Comparison of ENCODE assay signal across 20 cellular contexts in the genomic region with DNA sequence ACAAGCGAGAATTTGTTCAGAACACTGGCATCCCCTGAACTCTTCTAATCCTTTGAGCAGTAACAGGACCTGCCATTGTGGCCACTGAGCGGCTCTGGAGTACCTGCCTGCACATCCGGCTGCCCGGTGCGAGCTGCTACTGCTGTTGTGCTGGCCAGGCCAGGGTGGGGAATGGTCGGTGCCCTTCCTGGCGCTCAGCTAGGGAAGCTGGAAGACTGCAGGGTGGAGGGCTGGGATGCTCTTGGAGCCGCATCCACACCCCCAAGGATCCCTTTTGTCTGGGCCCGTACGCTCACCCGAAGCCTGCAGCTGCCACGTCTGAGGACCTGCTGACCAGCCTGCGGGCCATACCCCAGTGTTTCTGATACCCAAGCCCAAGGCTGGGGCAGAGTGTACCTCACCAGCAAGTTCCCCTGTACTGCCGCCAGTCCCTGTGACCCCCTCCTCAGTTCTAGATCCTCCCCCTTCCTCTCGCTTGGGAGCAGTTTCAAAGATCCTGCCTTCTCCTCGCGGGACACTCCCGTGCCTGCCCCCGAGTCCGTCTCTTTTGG. TPM values are rescaled to one million over a fixed set of nuclear protein-coding genes. Genes with fewer than 3 reads are reported as not detected.
DNase-seq lines count a peak whose midpoint lies in the region; ATAC-seq, FAIRE-seq and TF ChIP-seq lines count a peak whose summit lies in the region.
"Had no signal": no experiment of that assay in that cellular context is flagged by ENCODE, and none has a peak within 500 bp of the region (broad histone marks: within the 10 kb centered on the region; RNA-seq: fewer than 3 reads in every experiment).

No MANE protein-coding gene starts in this region.

- H3K4me3 Mint-ChIP-seq in MCF 10A (ENCODE audit: unreplicated experiment) (no peak overlapping the region), WTC11 (no peak overlapping the region), mesothelial cell of epicardium (no peak overlapping the region), CD14-positive monocyte (no peak overlapping the region)

- H3K4me1 Mint-ChIP-seq in MCF 10A (ENCODE audit: insufficient read depth, unreplicated experiment) (peaks cover 3% of the 10 kb centered on the region), WTC11 (peaks cover 12% of the 10 kb centered on the region), mesothelial cell of epicardium (peaks cover 12% of the 10 kb centered on the region), CD14-positive monocyte (peaks cover 7% of the 10 kb centered on the region)

- H3K4me3 ChIP-seq in breast epithelium (no peak overlapping the region), pancreas (no peak overlapping the region)
- H3K4me3 ChIP-seq: A549; BLaER1 treated with 17β-estradiol and CSF1 and Interleukin-3, amounts not matched to agents 10 nM and 100 nM; GM23248; K562 had no signal

- intact Hi-C loops in breast epithelium (cut with DNase I; ENCODE audit: low total_unique reads), result loop anchor here (10.0 kb wide), 1 partner anchor 143 kb away; no protein-coding TSS in a partner anchor
- intact Hi-C loops in MCF 10A (cut with micrococcal nuclease), result no loop called here
- intact Hi-C loops in CD14-positive monocyte (cut with micrococcal nuclease), result loop anchor here (10.0 kb wide), 1 partner anchor 313 kb away; no protein-coding TSS in a partner anchor
- intact Hi-C loops in pancreas (cut with DNase I), result loop anchor here in 2 of 3 donors (10.0 kb wide), 2 partner anchors 133 to 313 kb away; no protein-coding TSS in a partner anchor

- CTCF ChIA-PET in MCF 10A (lab: Yijun Ruan, JAX), result interaction anchor here (0.6 to 0.7 kb wide), 3 partner anchors 130 to 194 kb away, joined by 3 read pairs; no protein-coding TSS in a partner anchor
- CTCF ChIA-PET in WTC11 (lab: Charles Lee), result no interaction called here

- no peaks in the 10 kb centered on the region for H3K9me3 Mint-ChIP-seq in MCF 10A (ENCODE audit: unreplicated experiment)
- H3K9me3 Mint-ChIP-seq in WTC11, result no peaks in the 10 kb centered on the region
- no peaks in the 10 kb centered on the region for H3K9me3 Mint-ChIP-seq in mesothelial cell of epicardium
- H3K9me3 Mint-ChIP-seq in CD14-positive monocyte, result peaks cover 0 to 5% (median 0%) of the 10 kb centered on the region in 7 donors

- WGBS in pancreas, 2 donors, result 91 to 92% methylated on average over 20 of the region's 20 CpGs

- no peak for FAIRE-seq in pancreas (lab: Jason Lieb, UNC)
- FAIRE-seq: A549, G401.6, HTR-8/SVneo, K562 had no signal

- POLR2A ChIA-PET in MCF 10A (lab: Yijun Ruan, JAX) (no interaction called here), WTC11 (lab: Charles Lee) (no interaction called here)

- no TSS peak for BruUV-seq in MCF 10A (replicated peaks; lab: Mats Ljungman, UMichigan)

- ATAC-seq in WTC11, result no peak; the same call in 1 of the 2 replicates
- ATAC-seq in pancreas, result no peak
- ATAC-seq: K562 had no signal

- H3K27ac ChIP-seq in breast epithelium (peak overlapping the region; percentile 17 to 43), substantia nigra (ENCODE audit: low read depth, low read length, poor library complexity, severe bottlenecking) (peak overlapping the region; percentile 10), pancreas (no peak overlapping the region)
- H3K27ac ChIP-seq: A549; BLaER1 treated with 17β-estradiol and CSF1 and Interleukin-3, amounts not matched to agents 10 nM and 100 nM; GM23248; HL-60 had no signal

- H3K27me3 Mint-ChIP-seq in MCF 10A (ENCODE audit: insufficient read depth, unreplicated experiment), result no peaks in the 10 kb centered on the region
- H3K27me3 Mint-ChIP-seq in WTC11 (ENCODE audit: low read depth), result no peaks in the 10 kb centered on the region
- H3K27me3 Mint-ChIP-seq in mesothelial cell of epicardium (ENCODE audit: low read depth), result no peaks in the 10 kb centered on the region
- H3K27me3 Mint-ChIP-seq in CD14-positive monocyte (ENCODE audit: low read depth in 3 of 3), result peaks cover 0 to 7% (median 0%) of the 10 kb centered on the region in 3 donors

- TF ChIP-seq POLR2A in breast epithelium (IDR thresholded peaks at IDR 0.05), result no peak

- TF ChIP-seq CTCF in breast epithelium (IDR thresholded peaks at IDR 0.05) (no peak), MCF 10A (IDR thresholded peaks at IDR 0.05; ENCODE audit: unreplicated experiment) (no peak), WTC11 (IDR thresholded peaks at IDR 0.05) (no peak), mesothelial cell of epicardium (IDR thresholded peaks at IDR 0.05; ENCODE audit: unreplicated experiment) (no peak), CD14-positive monocyte (IDR thresholded peaks at IDR 0.05) (no peak), pancreas (IDR thresholded peaks at IDR 0.05) (no peak)

- H3K36me3 ChIP-seq in breast epithelium (no peaks in the 10 kb centered on the region), pancreas (peaks cover 2 to 11% (median 4%) of the 10 kb centered on the region in 3 donors)

- H3K27me3 ChIP-seq in breast epithelium (no peaks in the 10 kb centered on the region), pancreas (no peaks in the 10 kb centered on the region)
- H3K27me3 ChIP-seq: BLaER1 treated with 17β-estradiol and CSF1 and Interleukin-3, amounts not matched to agents 10 nM and 100 nM had no signal

- DNase-seq in breast epithelium (ENCODE audit: low spot score in 2 of 2) (no peak), MCF 10A (ENCODE audit: unreplicated experiment) (no peak), WTC11 (ENCODE audit: low spot score) (no peak), mesothelial cell of epicardium (ENCODE audit: low spot score in 2 of 2, unreplicated experiment in 2 of 2) (no peak), substantia nigra (lab: John Stamatoyannopoulos, UW) (no peak), middle frontal gyrus (ENCODE audit: extremely low spot score, low spot score) (no peak), CD14-positive monocyte (ENCODE audit: low spot score) (no peak), pancreas (no peak)
- DNase-seq: DND-41, GM23248, NCI-H1417 treated with DMSO at 0.1 percent for 48 hours, NCI-H1930, NCI-H446, NCI-H69 had no signal

- H3K4me1 ChIP-seq in breast epithelium (no peaks in the 10 kb centered on the region), pancreas (no peaks in the 10 kb centered on the region)

- no peak overlapping the region for H3K27ac Mint-ChIP-seq in MCF 10A (ENCODE audit: low read depth, unreplicated experiment)
- peak overlapping the region; percentile 83; the same call in 1 of the 2 replicates for H3K27ac Mint-ChIP-seq in WTC11
- peak overlapping the region; percentile 76 for H3K27ac Mint-ChIP-seq in mesothelial cell of epicardium
- peak overlapping the region in 2 of 7 donors; percentile 65 to 71 for H3K27ac Mint-ChIP-seq in CD14-positive monocyte

- H3K9me3 ChIP-seq in breast epithelium (no peaks in the 10 kb centered on the region), pancreas (no peaks in the 10 kb centered on the region)
- H3K9me3 ChIP-seq: A549; BLaER1 treated with 17β-estradiol and CSF1 and Interleukin-3, amounts not matched to agents 10 nM and 100 nM had no signal

- peaks cover 48% of the 10 kb centered on the region for H3K36me3 Mint-ChIP-seq in MCF 10A (ENCODE audit: insufficient read depth, unreplicated experiment)
- H3K36me3 Mint-ChIP-seq in WTC11, result peaks cover 31% of the 10 kb centered on the region
- peaks cover 12% of the 10 kb centered on the region for H3K36me3 Mint-ChIP-seq in mesothelial cell of epicardium
- peaks cover 63 to 73% of the 10 kb centered on the region in 2 donors for H3K36me3 Mint-ChIP-seq in CD14-positive monocyte

TF ChIP-seq in WTC11, 78 proteins besides CTCF, POLR2A, EP300 and RAD21:
- TF ChIP-seq, protein P1, sequence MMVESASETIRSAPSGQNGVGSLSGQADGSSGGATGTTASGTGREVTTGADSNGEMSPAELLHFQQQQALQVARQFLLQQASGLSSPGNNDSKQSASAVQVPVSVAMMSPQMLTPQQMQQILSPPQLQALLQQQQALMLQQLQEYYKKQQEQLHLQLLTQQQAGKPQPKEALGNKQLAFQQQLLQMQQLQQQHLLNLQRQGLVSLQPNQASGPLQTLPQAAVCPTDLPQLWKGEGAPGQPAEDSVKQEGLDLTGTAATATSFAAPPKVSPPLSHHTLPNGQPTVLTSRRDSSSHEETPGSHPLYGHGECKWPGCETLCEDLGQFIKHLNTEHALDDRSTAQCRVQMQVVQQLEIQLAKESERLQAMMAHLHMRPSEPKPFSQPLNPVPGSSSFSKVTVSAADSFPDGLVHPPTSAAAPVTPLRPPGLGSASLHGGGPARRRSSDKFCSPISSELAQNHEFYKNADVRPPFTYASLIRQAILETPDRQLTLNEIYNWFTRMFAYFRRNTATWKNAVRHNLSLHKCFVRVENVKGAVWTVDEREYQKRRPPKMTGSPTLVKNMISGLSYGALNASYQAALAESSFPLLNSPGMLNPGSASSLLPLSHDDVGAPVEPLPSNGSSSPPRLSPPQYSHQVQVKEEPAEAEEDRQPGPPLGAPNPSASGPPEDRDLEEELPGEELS (CRISPR knock-in tag; IDR thresholded peaks at IDR 0.05), result no peak
- TF ChIP-seq SOX15 (CRISPR knock-in tag; IDR thresholded peaks at IDR 0.05) (no peak), ZNF317 (CRISPR knock-in tag; IDR thresholded peaks at IDR 0.05; ENCODE audit: borderline replicate concordance, low read depth) (no peak), HMGA2 (CRISPR knock-in tag; IDR thresholded peaks at IDR 0.05) (no peak), MXD4 (CRISPR knock-in tag; IDR thresholded peaks at IDR 0.05; ENCODE audit: borderline replicate concordance) (no peak), JUN (CRISPR knock-in tag; IDR thresholded peaks at IDR 0.05) (no peak), SMAD4 (CRISPR knock-in tag; IDR thresholded peaks at IDR 0.05) (no peak), ZNF138 (CRISPR knock-in tag; conservative IDR thresholded peaks at IDR 0.05) (no peak)
- TF ChIP-seq, protein P2, sequence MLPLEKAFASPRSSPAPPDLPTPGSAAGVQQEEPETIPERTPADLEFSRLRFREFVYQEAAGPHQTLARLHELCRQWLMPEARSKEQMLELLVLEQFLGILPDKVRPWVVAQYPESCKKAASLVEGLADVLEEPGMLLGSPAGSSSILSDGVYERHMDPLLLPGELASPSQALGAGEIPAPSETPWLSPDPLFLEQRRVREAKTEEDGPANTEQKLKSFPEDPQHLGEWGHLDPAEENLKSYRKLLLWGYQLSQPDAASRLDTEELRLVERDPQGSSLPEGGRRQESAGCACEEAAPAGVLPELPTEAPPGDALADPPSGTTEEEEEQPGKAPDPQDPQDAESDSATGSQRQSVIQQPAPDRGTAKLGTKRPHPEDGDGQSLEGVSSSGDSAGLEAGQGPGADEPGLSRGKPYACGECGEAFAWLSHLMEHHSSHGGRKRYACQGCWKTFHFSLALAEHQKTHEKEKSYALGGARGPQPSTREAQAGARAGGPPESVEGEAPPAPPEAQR (CRISPR knock-in tag; IDR thresholded peaks at IDR 0.05), result no peak

RNA-seq across cellular contexts. Expression of a gene that starts 49.7 kb away (rescaled TPM):
- total RNA-seq in breast epithelium (10 to 100 TPM; 33.9 to 58.7 (median 50.2) TPM), MCF 10A (2022) (25.7 and 31.8 TPM in 2 replicates), WTC11 (2021) (45.4 to 51.4 TPM (median 47.0 TPM) in 3 replicates), mesothelial cell of epicardium (62.0 to 66.5 TPM (median 62.3 TPM) in 3 replicates), pancreas (10 to 100 TPM; 11.2 to 21.9 (median 13.4) TPM)
- polyA plus RNA-seq in CD14-positive monocyte (10 to 100 TPM; 26.0 to 28.0 TPM), pancreas (10 to 100 TPM; 17.2 to 22.7 TPM)

Comparison
In these comparisons a context has a peak if more than half of its experiments do, and no peak if none do; other contexts are left out.
1. H3K27ac ChIP-seq: peak in breast epithelium (2 of 2) and substantia nigra (single experiment); none in pancreas (0 of 4).